In the genomic region with DNA sequence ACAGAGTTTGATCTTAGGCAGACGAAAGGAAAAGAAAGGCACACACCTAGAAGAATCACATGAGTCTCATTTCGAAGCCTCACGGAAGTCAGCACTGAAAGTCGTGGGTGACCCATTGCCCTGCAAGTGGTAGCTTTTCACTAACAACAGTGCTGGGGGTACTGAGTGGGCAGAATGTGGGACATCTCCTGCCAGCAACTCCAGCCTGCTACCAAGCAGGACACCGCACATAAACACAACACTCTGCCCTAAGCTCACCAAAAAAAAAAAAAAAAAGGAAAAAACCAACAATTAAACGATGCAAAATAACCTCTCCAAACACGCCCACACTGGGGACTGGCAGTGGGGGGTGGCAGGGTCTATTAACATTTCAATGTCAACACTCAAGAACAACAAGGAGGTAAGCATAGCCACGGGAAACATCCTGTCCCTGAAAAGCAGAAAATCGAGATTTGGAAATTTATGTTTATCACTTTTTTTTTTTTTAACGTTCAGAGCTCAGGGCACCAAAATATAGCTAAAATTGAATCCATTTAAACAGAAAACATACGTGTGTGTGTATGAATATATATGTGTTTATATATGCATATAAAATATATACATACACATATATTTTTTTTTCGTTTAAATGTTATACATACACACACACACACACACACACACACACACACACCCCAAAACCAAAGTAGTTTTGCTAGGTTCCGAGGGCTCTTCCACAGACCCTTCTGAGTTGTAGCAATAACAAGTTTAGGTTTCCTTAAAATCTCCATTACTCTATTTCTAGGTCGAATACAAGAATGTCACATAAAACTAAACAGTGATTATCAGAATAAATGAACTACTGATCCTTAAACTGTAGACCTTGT, we compare ENCODE assay signal across 7 cellular contexts. TPM values are rescaled to one million over a fixed set of nuclear protein-coding genes. Genes with fewer than 3 reads are reported as not detected.
A peak's percentile ranks its signal among the peaks of the same experiment; 100 is the strongest.
DNase-seq lines count a peak whose midpoint lies in the region; ATAC-seq and TF ChIP-seq lines count a peak whose summit lies in the region.

No MANE protein-coding gene starts in this region.

- H3K4me3 ChIP-seq in GM12865 (ENCODE audit: low read depth, low read length) (peak overlapping the region; percentile 92), fibroblast of villous mesenchyme (ENCODE audit: low read depth, low read length) (peak overlapping the region; percentile 90), trophoblast cell (ENCODE audit: low read depth, low read length) (peak overlapping the region; percentile 87)

- H3K4me2 ChIP-seq in trophoblast cell (ENCODE audit: low read length), result peak overlapping the region; percentile 100

- H3K23ac ChIP-seq in trophoblast cell (ENCODE audit: low read length), result peak overlapping the region; percentile 11

- TF ChIP-seq CTCF in GM12865 (IDR thresholded peaks at IDR 0.05; ENCODE audit: insufficient read depth, low read depth, low read length, missing control alignments) (no peak), fibroblast of villous mesenchyme (IDR thresholded peaks at IDR 0.05; ENCODE audit: insufficient read depth, low read depth, low read length) (no peak)
- TF ChIP-seq CTCF in activated CD8-positive, alpha-beta T cell treated with anti-CD3 and anti-CD28 coated beads for 36 hours (IDR thresholded peaks at IDR 0.05), result no peak

- peaks cover 44% of the 10 kb centered on the region for H3K4me1 Mint-ChIP-seq in activated CD8-positive, alpha-beta T cell treated with anti-CD3 and anti-CD28 coated beads for 36 hours (ENCODE audit: low read depth)

- peak overlapping the region; percentile 98 for H3K27ac Mint-ChIP-seq in activated CD8-positive, alpha-beta T cell treated with anti-CD3 and anti-CD28 coated beads for 36 hours

- peak overlapping the region; percentile 91 for H3K9ac ChIP-seq in trophoblast cell (ENCODE audit: low read length)

- intact Hi-C loops in activated CD8-positive, alpha-beta T cell treated with anti-CD3 and anti-CD28 coated beads for 36 hours (cut with micrococcal nuclease), result no loop called here

- no peaks in the 10 kb centered on the region for H3K9me3 Mint-ChIP-seq in activated CD8-positive, alpha-beta T cell treated with anti-CD3 and anti-CD28 coated beads for 36 hours

- H3K27ac ChIP-seq in trophoblast cell (ENCODE audit: low read depth, low read length), result peak overlapping the region; percentile 97

- H3K14ac ChIP-seq in trophoblast cell (ENCODE audit: low read length), result no peak overlapping the region

- peaks cover 15% of the 10 kb centered on the region for H3K79me1 ChIP-seq in trophoblast cell (ENCODE audit: low read length)

- H3K36me3 Mint-ChIP-seq in activated CD8-positive, alpha-beta T cell treated with anti-CD3 and anti-CD28 coated beads for 36 hours (ENCODE audit: low read depth), result peaks cover 7% of the 10 kb centered on the region

- peak overlapping the region; percentile 22 for H4K8ac ChIP-seq in trophoblast cell (ENCODE audit: low read depth, low read length)

- H3K4ac ChIP-seq in trophoblast cell (ENCODE audit: low read depth, low read length), result peak overlapping the region; percentile 49

- peak; percentile 67 for DNase-seq in GM12865 (ENCODE audit: low read depth)
- DNase-seq in HT-29 (ENCODE audit: low spot score), result peak; percentile 32
- peak; percentile 61 for DNase-seq in activated CD8-positive, alpha-beta T cell treated with anti-CD3 and anti-CD28 coated beads for 36 hours
- peak; percentile 16 for DNase-seq in fibroblast of villous mesenchyme (ENCODE audit: low read depth)
- no peak for DNase-seq in trophoblast cell
- no peak for DNase-seq in DMS79 treated with DMSO at 0.1 percent for 48 hours (lab: John Stamatoyannopoulos, UW)
- DNase-seq in cerebellar nuclear complex (lab: John Stamatoyannopoulos, UW), result no peak

- H3K9me3 ChIP-seq in trophoblast cell (ENCODE audit: insufficient read depth, low read depth, low read length), result no peaks in the 10 kb centered on the region

- peak; percentile 14 for ATAC-seq in activated CD8-positive, alpha-beta T cell treated with anti-CD3 and anti-CD28 coated beads for 36 hours

- POLR2A ChIA-PET in activated CD8-positive, alpha-beta T cell treated with anti-CD3 and anti-CD28 coated beads for 36 hours (lab: Charles Lee), result interaction anchor here (1.0 to 2.3 kb wide), 5 partner anchors 11 to 76 kb away, joined by 3 to 8 read pairs (median 3); partner anchors contain the start of genes EEF1B2 and NDUFS1

- H4K12ac ChIP-seq in trophoblast cell (ENCODE audit: low read depth, low read length), result no peak overlapping the region

- no peak overlapping the region for H2AK5ac ChIP-seq in trophoblast cell (ENCODE audit: low read length)

- peak overlapping the region; percentile 52 for H2AFZ ChIP-seq in trophoblast cell (ENCODE audit: insufficient read depth, low read length, poor library complexity)

- H2BK120ac ChIP-seq in trophoblast cell (ENCODE audit: insufficient read depth, low read length, poor library complexity), result no peak overlapping the region

- no peak overlapping the region for H3K18ac ChIP-seq in trophoblast cell (ENCODE audit: low read length)

- H2BK12ac ChIP-seq in trophoblast cell (ENCODE audit: low read length), result no peak overlapping the region

- no peaks in the 10 kb centered on the region for H3K36me3 ChIP-seq in trophoblast cell (ENCODE audit: control insufficient read depth in 1 of 2, insufficient read depth in 2 of 2, low read length in 2 of 2)

- H2BK5ac ChIP-seq in trophoblast cell (ENCODE audit: low read depth, low read length, poor library complexity), result no peak overlapping the region

- H3K27me3 ChIP-seq in trophoblast cell (ENCODE audit: insufficient read depth, low read length), result no peaks in the 10 kb centered on the region

- H3K4me1 ChIP-seq in trophoblast cell (ENCODE audit: control insufficient read depth in 1 of 2, insufficient read depth in 2 of 2, low read length in 2 of 2), result peaks cover 4 to 7% of the 10 kb centered on the region in 2 experiments

- CTCF ChIA-PET in activated CD8-positive, alpha-beta T cell treated with anti-CD3 and anti-CD28 coated beads for 36 hours (lab: Charles Lee), result interaction anchor here (1.4 kb wide), 1 partner anchor 13 kb away, joined by 4 read pairs; no protein-coding TSS in a partner anchor

- WGBS in trophoblast cell (ENCODE audit: extremely low coverage, insufficient coverage, insufficient read length), result no CpG with 5 or more reads among the region's 14 CpGs

- H3K79me2 ChIP-seq in trophoblast cell (ENCODE audit: control insufficient read depth, insufficient read depth, low read length, poor library complexity), result peaks cover 11% of the 10 kb centered on the region

- no peaks in the 10 kb centered on the region for H3K27me3 Mint-ChIP-seq in activated CD8-positive, alpha-beta T cell treated with anti-CD3 and anti-CD28 coated beads for 36 hours

- peak overlapping the region; percentile 99 for H3K4me3 Mint-ChIP-seq in activated CD8-positive, alpha-beta T cell treated with anti-CD3 and anti-CD28 coated beads for 36 hours

- H4K91ac ChIP-seq in trophoblast cell (ENCODE audit: low read depth, low read length), result no peak overlapping the region

RNA-seq across cellular contexts. Expression of gene INO80D, which starts 2.1 kb away (rescaled TPM):
- 3.9 and 5.1 TPM in 2 replicates for total RNA-seq in HT-29 (2014; rRNA removed; shearing (Covaris generic))
- total RNA-seq in activated CD8-positive, alpha-beta T cell treated with anti-CD3 and anti-CD28 coated beads for 36 hours, result 10 to 100 TPM; 15.9 to 16.7 TPM
- total RNA-seq in fibroblast of villous mesenchyme, result 7.7 and 10.4 TPM in 2 replicates
- 4.9 and 5.7 TPM in 2 replicates for polyA plus RNA-seq in trophoblast cell (2013)

Comparison
In these comparisons a context has a peak if more than half of its experiments do, and no peak if none do; other contexts are left out.
1. DNase-seq: peak in GM12865 (single experiment), HT-29 (single experiment), activated CD8-positive, alpha-beta T cell treated with anti-CD3 and anti-CD28 coated beads for 36 hours (single experiment) and fibroblast of villous mesenchyme (single experiment); none in trophoblast cell (0 of 2), DMS79 treated with DMSO at 0.1 percent for 48 hours (single experiment) and cerebellar nuclear complex (0 of 2).
2. Peak in every context shown above with its lines, with median percentiles within 50 percentile points of each other: H3K4me3 ChIP-seq.